In genomic region chr14:32202468-32202865, GRCh38 we compare ENCODE assay signal across 8 cellular contexts. TPM values are rescaled to one million over a fixed set of nuclear protein-coding genes. Genes with fewer than 3 reads are reported as not detected.
DNase-seq lines count a peak whose midpoint lies in the region; ATAC-seq and TF ChIP-seq lines count a peak whose summit lies in the region.

No MANE protein-coding gene starts in this region.

- TF ChIP-seq POLR2A in thyroid gland (IDR thresholded peaks at IDR 0.05): no peak

- H4K20me1 ChIP-seq in DND-41 (ENCODE audit: insufficient read depth, low read length): no peaks in the 10 kb centered on the region

- intact Hi-C loops in thyroid gland (cut with DNase I): loop anchor here (5.0 to 10.0 kb wide), 2 partner anchors 52 to 125 kb away; partner anchors contain the start of gene ARHGAP5

- DNase-seq in DND-41 (no peak), NCI-H2029 (lab: John Stamatoyannopoulos, UW) (peak; percentile 82), astrocyte of the hippocampus (ENCODE audit: low read depth, low spot score) (peak; percentile 44), left kidney (ENCODE audit: low read depth, low spot score) (peak; percentile 61), thyroid gland (no peak), DMS153 (lab: John Stamatoyannopoulos, UW) (no peak)

- no peaks in the 10 kb centered on the region for H3K79me2 ChIP-seq in DND-41 (ENCODE audit: insufficient read depth, low read length)

- H3K4me3 ChIP-seq in DND-41 (ENCODE audit: low read depth in 1 of 2, low read length in 2 of 2) (peak overlapping the region in 1 of 2 experiments; percentile 63; a peak in 2 of 4 replicates), thyroid gland (replicated peaks in 1 of 3) (peak overlapping the region; percentile 36 to 75 (median 59))

- TF ChIP-seq CTCF in DND-41 (IDR thresholded peaks at IDR 0.05; ENCODE audit: borderline replicate concordance, extremely low read depth, low read length, poor library complexity, severe bottlenecking) (no peak), thyroid gland (IDR thresholded peaks at IDR 0.05) (no peak)

- peak overlapping the region; percentile 49; the same call in 1 of the 2 replicates for H3K9ac ChIP-seq in DND-41 (ENCODE audit: low read depth, low read length)

- peaks cover 37% of the 10 kb centered on the region for H3K4me1 ChIP-seq in DND-41 (ENCODE audit: insufficient read depth, low read length)
- peaks cover 0 to 12% of the 10 kb centered on the region in 2 donors for H3K4me1 ChIP-seq in thyroid gland

- no peaks in the 10 kb centered on the region for H3K36me3 ChIP-seq in DND-41 (ENCODE audit: insufficient read depth, low read length)
- H3K36me3 ChIP-seq in thyroid gland: no peaks in the 10 kb centered on the region

- 14 to 17% methylated on average over 6 of the region's 6 CpGs for WGBS in thyroid gland, 2 donors

- ATAC-seq in DND-41 (ENCODE audit: insufficient read depth, low read depth) (no peak), HG03457 (IDR thresholded peaks at IDR 0.05; ENCODE audit: unreplicated experiment) (no peak), GM21737 (IDR thresholded peaks at IDR 0.05; ENCODE audit: unreplicated experiment) (no peak)

- H3K27ac ChIP-seq in DND-41 (ENCODE audit: low read length) (no peak overlapping the region), thyroid gland (peak overlapping the region; percentile 87 to 92 (median 90))

- H3K9me3 ChIP-seq in DND-41 (ENCODE audit: insufficient read depth, low read length, severe bottlenecking): no peaks in the 10 kb centered on the region
- H3K9me3 ChIP-seq in thyroid gland: no peaks in the 10 kb centered on the region

- H3K27me3 ChIP-seq in DND-41 (ENCODE audit: insufficient read depth, low read length, poor library complexity) (peaks cover 45% of the 10 kb centered on the region), thyroid gland (no peaks in the 10 kb centered on the region)

- peak overlapping the region; percentile 86 for H3K4me2 ChIP-seq in DND-41 (ENCODE audit: insufficient read depth, low read length)

- H2AFZ ChIP-seq in DND-41 (ENCODE audit: low read depth, low read length): peak overlapping the region; percentile 2; the same call in 1 of the 2 replicates

RNA-seq across cellular contexts. Expression of gene RNU6-8, which starts 0.6 kb away (rescaled TPM):
- not detected for total RNA-seq in thyroid gland

RNA-seq across cellular contexts. Expression of gene RNU6-7, which starts 0.6 kb away (rescaled TPM):
- not detected for total RNA-seq in thyroid gland

Comparison
In these comparisons a context has a peak if more than half of its experiments do, and no peak if none do; other contexts are left out.
1. DNase-seq: peak in NCI-H2029 (single experiment), astrocyte of the hippocampus (single experiment) and left kidney (single experiment); none in DND-41 (single experiment), thyroid gland (0 of 2) and DMS153 (single experiment).